In genomic region chr3:42276419-42277132, GRCh38 we compare ENCODE assay signal across 13 cellular contexts. TPM values are rescaled to one million over a fixed set of nuclear protein-coding genes. Genes with fewer than 3 reads are reported as not detected.
DNase-seq lines count a peak whose midpoint lies in the region; ATAC-seq, FAIRE-seq and TF ChIP-seq lines count a peak whose summit lies in the region.
"Had no signal": no experiment of that assay in that cellular context is flagged by ENCODE, and none has a peak within 500 bp of the region (broad histone marks: within the 10 kb centered on the region; RNA-seq: fewer than 3 reads in every experiment).

No MANE protein-coding gene starts in this region.

- H3K9ac ChIP-seq in smooth muscle cell (ENCODE audit: low read depth), result no peak overlapping the region

- no peaks in the 10 kb centered on the region for H3K27me3 ChIP-seq in smooth muscle cell (ENCODE audit: low read depth)
- H3K27me3 ChIP-seq in pancreas, result no peaks in the 10 kb centered on the region
- H3K27me3 ChIP-seq in spleen (replicated peaks in 1 of 7), result no peaks in the 10 kb centered on the region

- H3K36me3 ChIP-seq in smooth muscle cell (ENCODE audit: low read depth) (no peaks in the 10 kb centered on the region), pancreas (no peaks in the 10 kb centered on the region), spleen (no peaks in the 10 kb centered on the region)
- H3K36me3 ChIP-seq: thoracic aorta had no signal

- WGBS in smooth muscle cell (ENCODE audit: low lambda C conversion rate), result 93% methylated on average over 1 of the region's 1 CpG
- 74 to 79% methylated on average over 1 of the region's 1 CpG for WGBS in pancreas, 2 donors
- 53 to 77% (median 67%) methylated on average over 1 of the region's 1 CpG for WGBS in spleen, 5 donors

- H3K4me3 ChIP-seq in smooth muscle cell, result no peak overlapping the region
- no peak overlapping the region for H3K4me3 ChIP-seq in pancreas
- no peak overlapping the region for H3K4me3 ChIP-seq in spleen
- H3K4me3 ChIP-seq: thoracic aorta had no signal

- ATAC-seq in GM18502 (IDR thresholded peaks at IDR 0.05; ENCODE audit: poor library complexity, unreplicated experiment), result peak; percentile 88
- ATAC-seq in HG02884 (IDR thresholded peaks at IDR 0.05; ENCODE audit: unreplicated experiment), result peak; percentile 88
- ATAC-seq in HG03558 (IDR thresholded peaks at IDR 0.05; ENCODE audit: extremely low read depth, unreplicated experiment), result peak; percentile 91
- no peak for ATAC-seq in pancreas
- ATAC-seq: right cardiac atrium had no signal

- FAIRE-seq in pancreas (lab: Jason Lieb, UNC), result no peak

- no peaks in the 10 kb centered on the region for H3F3A ChIP-seq in smooth muscle cell (ENCODE audit: low read depth)

- DNase-seq in GM20000 (ENCODE audit: low spot score) (peak; percentile 51), smooth muscle cell (lab: John Stamatoyannopoulos, UW; ENCODE audit: unreplicated experiment) (no peak), DMS53 treated with DMSO at 0.1 percent for 48 hours (lab: John Stamatoyannopoulos, UW; ENCODE audit: unreplicated experiment) (no peak), pancreas (no peak), spleen (no peak)
- DNase-seq: activated effector memory CD4-positive, alpha-beta T cell treated with anti-CD3 and anti-CD28 coated beads, Interleukin-2, amount 50 U/mL, for 16 hours; cerebellar nuclear complex; NCI-H774; right cardiac atrium had no signal

- TF ChIP-seq POLR2A in spleen (IDR thresholded peaks at IDR 0.05), result no peak

- H4K20me1 ChIP-seq in smooth muscle cell (ENCODE audit: low read depth), result no peaks in the 10 kb centered on the region

- H3K4me1 ChIP-seq in smooth muscle cell (ENCODE audit: low read depth) (no peaks in the 10 kb centered on the region), pancreas (no peaks in the 10 kb centered on the region), spleen (no peaks in the 10 kb centered on the region)

- no peaks in the 10 kb centered on the region for H3K79me2 ChIP-seq in smooth muscle cell (ENCODE audit: low read depth)

- no peak overlapping the region for H3K4me2 ChIP-seq in smooth muscle cell

- H3K27ac ChIP-seq in smooth muscle cell (ENCODE audit: low read depth) (no peak overlapping the region), pancreas (no peak overlapping the region), spleen (no peak overlapping the region)
- H3K27ac ChIP-seq: thoracic aorta had no signal

- H2AFZ ChIP-seq in smooth muscle cell (ENCODE audit: low read depth), result no peak overlapping the region

- intact Hi-C loops in pancreas (cut with DNase I) (no loop called here), spleen (cut with DNase I; ENCODE audit: low total_unique reads) (no loop called here)

- H3K9me3 ChIP-seq in smooth muscle cell (replicated peaks; ENCODE audit: low read depth) (no peaks in the 10 kb centered on the region), pancreas (no peaks in the 10 kb centered on the region), spleen (peaks cover 0 to 36% (median 28%) of the 10 kb centered on the region in 8 donors)
- H3K9me3 ChIP-seq: thoracic aorta had no signal

- TF ChIP-seq CTCF in GM20000 (IDR thresholded peaks at IDR 0.05; ENCODE audit: extremely low read depth, missing control alignments) (no peak), smooth muscle cell (IDR thresholded peaks at IDR 0.05; ENCODE audit: borderline replicate concordance, insufficient read depth, poor library complexity, severe bottlenecking) (no peak), pancreas (IDR thresholded peaks at IDR 0.05) (no peak), spleen (IDR thresholded peaks at IDR 0.05 in 8 of 11, conservative IDR thresholded peaks at IDR 0.05 in 3 of 11) (no peak)

RNA-seq across cellular contexts. Expression of gene CCK, which starts 10.6 kb away (rescaled TPM):
- not detected in 2 replicates for total RNA-seq in smooth muscle cell
- polyA plus RNA-seq in smooth muscle cell, result not detected in 2 replicates
- total RNA-seq in pancreas, result under 1 TPM in 1 of 6 donors, not detected in 5; 0.22 TPM
- polyA plus RNA-seq in pancreas, result under 1 TPM; 0.23 to 0.38 TPM
- total RNA-seq in spleen, result not detected
- not detected for polyA plus RNA-seq in spleen
- total RNA-seq: right cardiac atrium, thoracic aorta had no signal
- polyA plus RNA-seq: right cardiac atrium had no signal

Comparison
In these comparisons a context has a peak if more than half of its experiments do, and no peak if none do; other contexts are left out.
1. ATAC-seq: peak in GM18502 (single experiment), HG02884 (single experiment) and HG03558 (single experiment); none in pancreas (0 of 4).